8 cellular contexts compared by ENCODE assay signal in genomic region chr17:36602030-36602737, GRCh38. TPM values are rescaled to one million over a fixed set of nuclear protein-coding genes. Genes with fewer than 3 reads are reported as not detected.
A peak's percentile ranks its signal among the peaks of the same experiment; 100 is the strongest.
DNase-seq lines count a peak whose midpoint lies in the region; ATAC-seq, FAIRE-seq and TF ChIP-seq lines count a peak whose summit lies in the region.

No MANE protein-coding gene starts in this region.

- DNase-seq in AG04449 (ENCODE audit: low read depth, low spot score), result no peak
- DNase-seq in NT2/D1 (ENCODE audit: low read depth, low spot score), result no peak
- DNase-seq in bronchial epithelial cell (ENCODE audit: low read depth), result no peak
- DNase-seq in HepG2 (ENCODE audit: low spot score), result no peak
- DNase-seq in germinal center (ENCODE audit: low spot score), result no peak

- peak overlapping the region; percentile 99 for H3K4me2 ChIP-seq in HepG2 (ENCODE audit: low read depth, low read length)

- H4K20me1 ChIP-seq in HepG2 (ENCODE audit: insufficient read depth, low read length), result peaks cover 7% of the 10 kb centered on the region; the same call in 1 of the 2 replicates

- peaks cover 23% of the 10 kb centered on the region for H3K79me2 ChIP-seq in HepG2 (ENCODE audit: insufficient read depth, low read length)

- TF ChIP-seq RAD21 in HepG2 (CRISPR knock-in tag; IDR thresholded peaks at IDR 0.05), result no peak

- H3K4me3 ChIP-seq in AG04449 (ENCODE audit: low read depth, low read length) (peak overlapping the region; percentile 97), NT2/D1 (ENCODE audit: insufficient read length, low read depth) (peak overlapping the region; percentile 91), bronchial epithelial cell (ENCODE audit: low read depth, low read length) (peak overlapping the region; percentile 81), HepG2 (replicated peaks in 1 of 3; ENCODE audit: insufficient read depth in 1 of 3, low read depth in 2 of 3, low read length in 3 of 3) (peak overlapping the region; percentile 71 to 90 (median 72)), stomach smooth muscle (ENCODE audit: low read length in 2 of 2) (peak overlapping the region; percentile 65 to 96)

- TF ChIP-seq CTCF in AG04449 (IDR thresholded peaks at IDR 0.05; ENCODE audit: insufficient read depth, low read length, missing control alignments) (no peak), bronchial epithelial cell (IDR thresholded peaks at IDR 0.05; ENCODE audit: insufficient read depth, low read length, severe bottlenecking) (no peak), HepG2 (CRISPR knock-in tag; IDR thresholded peaks at IDR 0.05) (no peak)

- in situ Hi-C loops in HepG2 (cut with HindIII; ENCODE audit: extremely low pct_ligation_motif_present, low pct_unique_long_range_greater_than_20kb), result loop anchor here (25.0 kb wide), 1 partner anchor 635 kb away; no protein-coding TSS in a partner anchor

- CTCF ChIA-PET in AG04449 (lab: Yijun Ruan, JAX) (interaction anchor here (0.7 to 7.0 kb wide), 53 partner anchors 9 to 1242 kb away, joined by 3 to 82 read pairs (median 4); partner anchors contain the start of genes C17orf78, DHRS11 and SYNRG), HepG2 (lab: Yijun Ruan, JAX; ENCODE audit: low intra/inter-chr PET ratio, low total read pairs) (interaction anchor here (1.8 kb wide), 1 partner anchor 104 kb away, joined by 7 read pairs; no protein-coding TSS in a partner anchor)

- WGBS in HepG2 (ENCODE audit: low lambda C conversion rate), result 2% methylated on average over 10 of the region's 38 CpGs

- H3K36me3 ChIP-seq in NT2/D1 (ENCODE audit: insufficient read depth, insufficient read length, low read length) (peaks cover 31% of the 10 kb centered on the region), bronchial epithelial cell (ENCODE audit: control insufficient read depth, insufficient read depth, low read length) (no peaks in the 10 kb centered on the region), HepG2 (replicated peaks in 1 of 2; ENCODE audit: control insufficient read depth in 1 of 2, insufficient read depth in 2 of 2, low read length in 2 of 2) (peaks cover 0 to 6% of the 10 kb centered on the region in 2 experiments; a peak in 1 of 5 replicates), stomach smooth muscle (ENCODE audit: control insufficient read depth in 2 of 2, insufficient read depth in 2 of 2, low read length in 2 of 2) (peaks cover 0 to 2% of the 10 kb centered on the region in 2 donors)

- peak overlapping the region; percentile 99 for H3K9ac ChIP-seq in NT2/D1 (ENCODE audit: insufficient read length, low read depth)
- H3K9ac ChIP-seq in HepG2 (ENCODE audit: insufficient read depth, low read depth, low read length), result peak overlapping the region; percentile 90
- peak overlapping the region; percentile 59 to 86 for H3K9ac ChIP-seq in stomach smooth muscle (ENCODE audit: low read length in 2 of 2)

- no TSS peak for BruUV-seq in HepG2 (replicated peaks; lab: Mats Ljungman, UMichigan)

- no peaks in the 10 kb centered on the region for H3K27me3 ChIP-seq in NT2/D1 (ENCODE audit: insufficient read depth, insufficient read length)
- no peaks in the 10 kb centered on the region for H3K27me3 ChIP-seq in bronchial epithelial cell (ENCODE audit: control insufficient read depth, insufficient read depth, low read length)
- no peaks in the 10 kb centered on the region; a peak in 1 of 5 replicates for H3K27me3 ChIP-seq in HepG2 (ENCODE audit: control insufficient read depth in 1 of 2, insufficient read depth in 2 of 2, low read length in 2 of 2)
- H3K27me3 ChIP-seq in stomach smooth muscle (ENCODE audit: control insufficient read depth in 1 of 2, insufficient read depth in 2 of 2, low read length in 2 of 2), result no peaks in the 10 kb centered on the region

- no peak for TF ChIP-seq POLR2A in HepG2 (IDR thresholded peaks at IDR 0.05; ENCODE audit: insufficient read depth in 1 of 2, low read depth in 2 of 2, low read length in 2 of 2)

- FAIRE-seq in bronchial epithelial cell (lab: Jason Lieb, UNC) (no peak), HepG2 (lab: Jason Lieb, UNC) (no peak)

- ATAC-seq in GM21423 (IDR thresholded peaks at IDR 0.05; ENCODE audit: unreplicated experiment) (peak; percentile 17), HepG2 (peak; percentile 25), HG03442 (IDR thresholded peaks at IDR 0.05; ENCODE audit: unreplicated experiment) (no peak)

- TF ChIP-seq EP300 in HepG2 (IDR thresholded peaks at IDR 0.05; ENCODE audit: low read depth in 2 of 2, low read length in 2 of 2) (no peak), HepG2 (CRISPR knock-in tag; IDR thresholded peaks at IDR 0.05; ENCODE audit: borderline replicate concordance) (no peak)

- H3K9me3 ChIP-seq in NT2/D1 (ENCODE audit: insufficient read depth, low read length), result no peaks in the 10 kb centered on the region
- no peaks in the 10 kb centered on the region for H3K9me3 ChIP-seq in HepG2 (ENCODE audit: low read length)
- H3K9me3 ChIP-seq in stomach smooth muscle (ENCODE audit: control insufficient read depth in 2 of 2, low read length in 2 of 2), result no peaks in the 10 kb centered on the region

- H3K27ac ChIP-seq in HepG2 (ENCODE audit: extremely low read length, insufficient read depth, low read length) (peak overlapping the region; percentile 91), stomach smooth muscle (ENCODE audit: low read length) (peak overlapping the region; percentile 76)

- H3K4me1 ChIP-seq in NT2/D1 (ENCODE audit: insufficient read depth, insufficient read length) (peaks cover 8% of the 10 kb centered on the region), HepG2 (ENCODE audit: insufficient read depth, low read length) (peaks cover 42% of the 10 kb centered on the region), stomach smooth muscle (ENCODE audit: control insufficient read depth, insufficient read depth, low read length) (peaks cover 22% of the 10 kb centered on the region)

- intact Hi-C loops in HepG2 (cut with micrococcal nuclease; ENCODE audit: unreplicated experiment), result no loop called here

- no peak overlapping the region for H2AFZ ChIP-seq in HepG2 (ENCODE audit: low read length)

- POLR2A ChIA-PET in AG04449 (lab: Yijun Ruan, JAX), result interaction anchor here (0.6 to 3.0 kb wide), 6 partner anchors 10 to 877 kb away, joined by 3 to 23 read pairs (median 3); partner anchors contain the start of genes DHRS11 and PIGW
- POLR2A ChIA-PET in HepG2 (lab: Yijun Ruan, JAX), result interaction anchor here (1.0 to 5.7 kb wide), 10 partner anchors 10 to 465 kb away, joined by 3 to 71 read pairs (median 6); partner anchors contain the start of genes DHRS11, GGNBP2, MYO19 and PIGW

RNA-seq across cellular contexts. Expression of gene MRM1, which starts 0.8 kb away (rescaled TPM):
- total RNA-seq in bronchial epithelial cell (3.2 and 6.1 TPM in 2 replicates), HepG2 (2016; rRNA removed; fragmentation: Illumina TruSeq; extraction: Trizol) (10.7 and 11.3 TPM in 2 replicates)
- 1.9 and 2.1 TPM in 2 replicates for total RNA-seq in HepG2 (2016; cell fraction: cytosol; rRNA removed; fragmentation: Illumina TruSeq; extraction: Trizol; ENCODE audit: low read depth)
- total RNA-seq in HepG2 (2016; cell fraction: insoluble cytoplasmic fraction; rRNA removed; fragmentation: Illumina TruSeq; extraction: Trizol), result 10.1 and 11.0 TPM in 2 replicates
- total RNA-seq in HepG2 (2016; cell fraction: membrane; rRNA removed; fragmentation: Illumina TruSeq; extraction: Trizol), result 2.9 and 3.5 TPM in 2 replicates
- total RNA-seq in HepG2 (2016; cell fraction: nucleus; rRNA removed; fragmentation: Illumina TruSeq; extraction: Trizol), result 5.8 and 7.3 TPM in 2 replicates
- 4.1 and 4.9 TPM in 2 replicates for polyA plus RNA-seq in HepG2 (2011; rRNA removed)
- polyA plus RNA-seq in HepG2 (2011; cell fraction: cytosol; rRNA removed), result 5.1 and 5.2 TPM in 2 replicates
- polyA plus RNA-seq in HepG2 (2011; cell fraction: nucleus; rRNA removed), result 8.3 and 10.1 TPM in 2 replicates
- polyA plus RNA-seq in HepG2 (2012), result 4.0 and 4.5 TPM in 2 replicates
- 1.9 and 2.1 TPM in 2 replicates for polyA plus RNA-seq in HepG2 (2016; cell fraction: cytosol; fragmentation: Illumina TruSeq; extraction: Trizol; ENCODE audit: low read depth)
- 10.5 and 11.3 TPM in 2 replicates for polyA plus RNA-seq in HepG2 (2016; cell fraction: insoluble cytoplasmic fraction; fragmentation: Illumina TruSeq; extraction: Trizol; ENCODE audit: low read depth)
- 2.6 and 3.6 TPM in 2 replicates for polyA plus RNA-seq in HepG2 (2016; cell fraction: membrane; fragmentation: Illumina TruSeq; extraction: Trizol; ENCODE audit: low read depth)
- 12.6 and 12.9 TPM in 2 replicates for polyA plus RNA-seq in HepG2 (2016; cell fraction: nucleus; fragmentation: Illumina TruSeq; extraction: Trizol; ENCODE audit: insufficient read depth, low read depth)
- polyA minus RNA-seq in HepG2 (2011; rRNA and poly(A)+ RNA removed; ENCODE audit: low replicate concordance), result 5.9 and 6.1 TPM in 2 replicates
- polyA minus RNA-seq in HepG2 (2011; cell fraction: cytosol; rRNA and poly(A)+ RNA removed), result 2.9 and 3.3 TPM in 2 replicates
- 4.6 and 5.2 TPM in 2 replicates for polyA minus RNA-seq in HepG2 (2011; cell fraction: nucleus; rRNA and poly(A)+ RNA removed)

RNA-seq across cellular contexts. Expression of gene DHRS11, which starts 10.5 kb away (rescaled TPM):
- total RNA-seq in bronchial epithelial cell (7.9 and 14.8 TPM in 2 replicates), HepG2 (2016; rRNA removed; fragmentation: Illumina TruSeq; extraction: Trizol) (19.6 and 28.4 TPM in 2 replicates)
- 17.2 and 17.4 TPM in 2 replicates for total RNA-seq in HepG2 (2016; cell fraction: cytosol; rRNA removed; fragmentation: Illumina TruSeq; extraction: Trizol; ENCODE audit: low read depth)
- total RNA-seq in HepG2 (2016; cell fraction: insoluble cytoplasmic fraction; rRNA removed; fragmentation: Illumina TruSeq; extraction: Trizol), result 15.5 and 27.2 TPM in 2 replicates
- total RNA-seq in HepG2 (2016; cell fraction: membrane; rRNA removed; fragmentation: Illumina TruSeq; extraction: Trizol), result 21.2 and 25.8 TPM in 2 replicates
- total RNA-seq in HepG2 (2016; cell fraction: nucleus; rRNA removed; fragmentation: Illumina TruSeq; extraction: Trizol), result 17.9 and 22.6 TPM in 2 replicates
- 41.9 and 48.7 TPM in 2 replicates for polyA plus RNA-seq in HepG2 (2011; rRNA removed)
- 39.7 and 43.4 TPM in 2 replicates for polyA plus RNA-seq in HepG2 (2011; cell fraction: cytosol; rRNA removed)
- 55.0 and 64.7 TPM in 2 replicates for polyA plus RNA-seq in HepG2 (2011; cell fraction: nucleus; rRNA removed)
- polyA plus RNA-seq in HepG2 (2012), result 24.2 and 34.9 TPM in 2 replicates
- 21.4 and 26.0 TPM in 2 replicates for polyA plus RNA-seq in HepG2 (2016; cell fraction: cytosol; fragmentation: Illumina TruSeq; extraction: Trizol; ENCODE audit: low read depth)
- polyA plus RNA-seq in HepG2 (2016; cell fraction: insoluble cytoplasmic fraction; fragmentation: Illumina TruSeq; extraction: Trizol; ENCODE audit: low read depth), result 28.1 and 32.5 TPM in 2 replicates
- 25.5 and 31.7 TPM in 2 replicates for polyA plus RNA-seq in HepG2 (2016; cell fraction: membrane; fragmentation: Illumina TruSeq; extraction: Trizol; ENCODE audit: low read depth)
- polyA plus RNA-seq in HepG2 (2016; cell fraction: nucleus; fragmentation: Illumina TruSeq; extraction: Trizol; ENCODE audit: insufficient read depth, low read depth), result 61.7 and 67.8 TPM in 2 replicates
- 45.6 and 61.3 TPM in 2 replicates for polyA minus RNA-seq in HepG2 (2011; rRNA and poly(A)+ RNA removed; ENCODE audit: low replicate concordance)
- polyA minus RNA-seq in HepG2 (2011; cell fraction: cytosol; rRNA and poly(A)+ RNA removed), result 19.2 and 21.1 TPM in 2 replicates
- polyA minus RNA-seq in HepG2 (2011; cell fraction: nucleus; rRNA and poly(A)+ RNA removed), result 13.9 and 17.8 TPM in 2 replicates

RNA-seq across cellular contexts. Expression of gene GGNBP2, which starts 57.5 kb away (rescaled TPM):
- total RNA-seq in bronchial epithelial cell, result 92.6 and 94.3 TPM in 2 replicates
- total RNA-seq in HepG2 (2016; rRNA removed; fragmentation: Illumina TruSeq; extraction: Trizol), result 53.3 and 59.6 TPM in 2 replicates
- 12.2 and 13.2 TPM in 2 replicates for total RNA-seq in HepG2 (2016; cell fraction: cytosol; rRNA removed; fragmentation: Illumina TruSeq; extraction: Trizol; ENCODE audit: low read depth)
- 54.5 and 55.8 TPM in 2 replicates for total RNA-seq in HepG2 (2016; cell fraction: insoluble cytoplasmic fraction; rRNA removed; fragmentation: Illumina TruSeq; extraction: Trizol)
- total RNA-seq in HepG2 (2016; cell fraction: membrane; rRNA removed; fragmentation: Illumina TruSeq; extraction: Trizol), result 17.0 and 19.1 TPM in 2 replicates
- total RNA-seq in HepG2 (2016; cell fraction: nucleus; rRNA removed; fragmentation: Illumina TruSeq; extraction: Trizol), result 64.6 and 73.8 TPM in 2 replicates
- 75.5 and 84.2 TPM in 2 replicates for polyA plus RNA-seq in HepG2 (2011; rRNA removed)
- 29.8 and 38.5 TPM in 2 replicates for polyA plus RNA-seq in HepG2 (2011; cell fraction: cytosol; rRNA removed)
- polyA plus RNA-seq in HepG2 (2011; cell fraction: nucleus; rRNA removed), result 127 and 151 TPM in 2 replicates
- 41.9 and 49.1 TPM in 2 replicates for polyA plus RNA-seq in HepG2 (2012)
- 4.2 and 5.6 TPM in 2 replicates for polyA plus RNA-seq in HepG2 (2016; cell fraction: cytosol; fragmentation: Illumina TruSeq; extraction: Trizol; ENCODE audit: low read depth)
- 65.2 and 70.6 TPM in 2 replicates for polyA plus RNA-seq in HepG2 (2016; cell fraction: insoluble cytoplasmic fraction; fragmentation: Illumina TruSeq; extraction: Trizol; ENCODE audit: low read depth)
- polyA plus RNA-seq in HepG2 (2016; cell fraction: membrane; fragmentation: Illumina TruSeq; extraction: Trizol; ENCODE audit: low read depth), result 9.6 and 11.3 TPM in 2 replicates
- 118 and 132 TPM in 2 replicates for polyA plus RNA-seq in HepG2 (2016; cell fraction: nucleus; fragmentation: Illumina TruSeq; extraction: Trizol; ENCODE audit: insufficient read depth, low read depth)
- 67.2 and 86.8 TPM in 2 replicates for polyA minus RNA-seq in HepG2 (2011; rRNA and poly(A)+ RNA removed; ENCODE audit: low replicate concordance)
- 16.6 and 22.4 TPM in 2 replicates for polyA minus RNA-seq in HepG2 (2011; cell fraction: cytosol; rRNA and poly(A)+ RNA removed)
- 108 and 109 TPM in 2 replicates for polyA minus RNA-seq in HepG2 (2011; cell fraction: nucleus; rRNA and poly(A)+ RNA removed)
